In genomic region chr2:134181219-134181618, GRCh38 we compare ENCODE assay signal across 9 cellular contexts.
DNase-seq lines count a peak whose midpoint lies in the region; ATAC-seq, FAIRE-seq and TF ChIP-seq lines count a peak whose summit lies in the region.
"Had no signal": no experiment of that assay in that cellular context is flagged by ENCODE, and none has a peak within 500 bp of the region (broad histone marks: within the 10 kb centered on the region; RNA-seq: fewer than 3 reads in every experiment).

No MANE protein-coding gene starts in this region.

- H3K9me3 ChIP-seq in SJCRH30 (replicated peaks) (no peaks in the 10 kb centered on the region), keratinocyte (ENCODE audit: control insufficient read depth, low read depth, low read length) (no peaks in the 10 kb centered on the region), tibial artery (no peaks in the 10 kb centered on the region)
- H3K9me3 ChIP-seq: thoracic aorta had no signal

- FAIRE-seq in keratinocyte (lab: Jason Lieb, UNC): peak; percentile 58

- no peak overlapping the region for H3K4me3 ChIP-seq in SJCRH30
- no peak overlapping the region for H3K4me3 ChIP-seq in keratinocyte (ENCODE audit: control insufficient read depth in 2 of 3, extremely low read depth in 1 of 3, insufficient read depth in 2 of 3, low read depth in 1 of 3, low read length in 3 of 3)
- no peak overlapping the region for H3K4me3 ChIP-seq in tibial artery
- H3K4me3 ChIP-seq: thoracic aorta had no signal

- H2AFZ ChIP-seq in keratinocyte (ENCODE audit: control insufficient read depth, low read length): no peak overlapping the region

- peak overlapping the region; percentile 55 for H3K4me2 ChIP-seq in keratinocyte (ENCODE audit: control insufficient read depth, extremely low read depth, insufficient read depth, low read depth, low read length)

- no peak overlapping the region for H3K9ac ChIP-seq in keratinocyte (ENCODE audit: control insufficient read depth, extremely low read depth, insufficient read depth, low read length)

- H3K9me1 ChIP-seq in keratinocyte (ENCODE audit: control insufficient read depth, extremely low read depth, insufficient read depth, low read length): no peaks in the 10 kb centered on the region

- intact Hi-C loops in tibial artery (cut with DNase I; ENCODE audit: low total_unique reads): loop anchor here (10.0 kb wide), 1 partner anchor 56 kb away; no protein-coding TSS in a partner anchor

- H4K20me1 ChIP-seq in keratinocyte (ENCODE audit: control insufficient read depth, extremely low read depth, insufficient read depth, low read length): no peaks in the 10 kb centered on the region

- DNase-seq in SJCRH30 (peak; percentile 33 to 48), keratinocyte (ENCODE audit: low read depth, low spot score) (peak; percentile 58), tibial artery (no peak), SKM-1 treated with dmso at 0.1 percent for 144 hours (lab: John Stamatoyannopoulos, UW; ENCODE audit: unreplicated experiment) (no peak), NCI-H1105 treated with DMSO at 0.1 percent for 48 hours (lab: John Stamatoyannopoulos, UW) (no peak)
- no peak for DNase-seq in effector CD8-positive, alpha-beta T cell (lab: John Stamatoyannopoulos, UW)

- peak; percentile 71 for ATAC-seq in GM18498 (IDR thresholded peaks at IDR 0.05; ENCODE audit: unreplicated experiment)
- ATAC-seq in HG02610 (IDR thresholded peaks at IDR 0.05; ENCODE audit: unreplicated experiment): peak; percentile 53

- dilution Hi-C loops in keratinocyte (cut with MboI; ENCODE audit: extremely low pct_ligation_motif_present, low sequenced_read_pairs): no loop called here

- peaks cover 39% of the 10 kb centered on the region for H3K79me2 ChIP-seq in keratinocyte (ENCODE audit: control insufficient read depth, insufficient read depth, low read length)

- H3K4me1 ChIP-seq in SJCRH30: peaks cover 35% of the 10 kb centered on the region
- peaks cover 22% of the 10 kb centered on the region for H3K4me1 ChIP-seq in keratinocyte (ENCODE audit: control insufficient read depth, extremely low read depth, insufficient read depth, low read length)
- H3K4me1 ChIP-seq in tibial artery: peaks cover 0 to 13% (median 1%) of the 10 kb centered on the region in 4 donors

- H3K27ac ChIP-seq in SJCRH30: no peak overlapping the region
- peak overlapping the region; percentile 49 for H3K27ac ChIP-seq in keratinocyte (ENCODE audit: control insufficient read depth, insufficient read depth, low read length)
- H3K27ac ChIP-seq in tibial artery: no peak overlapping the region
- H3K27ac ChIP-seq: thoracic aorta had no signal

- H3K36me3 ChIP-seq in SJCRH30 (no peaks in the 10 kb centered on the region), keratinocyte (ENCODE audit: control insufficient read depth in 2 of 2, extremely low read depth in 1 of 2, insufficient read depth in 2 of 2, low read length in 2 of 2) (peaks cover 2 to 3% of the 10 kb centered on the region in 2 experiments), tibial artery (no peaks in the 10 kb centered on the region)
- H3K36me3 ChIP-seq: thoracic aorta had no signal

- TF ChIP-seq CTCF in keratinocyte (optimal IDR thresholded peaks at IDR 0.05 in 1 of 3, IDR thresholded peaks at IDR 0.05 in 1 of 3, conservative IDR thresholded peaks at IDR 0.05 in 1 of 3; ENCODE audit: extremely low read depth in 1 of 3, insufficient read depth in 2 of 3, low read length in 3 of 3) (peak; percentile 8 to 30 (median 15)), tibial artery (IDR thresholded peaks at IDR 0.05) (no peak)

- H3K27me3 ChIP-seq in SJCRH30 (no peaks in the 10 kb centered on the region), keratinocyte (ENCODE audit: control insufficient read depth, extremely low read depth, insufficient read depth, low read length) (no peaks in the 10 kb centered on the region), tibial artery (no peaks in the 10 kb centered on the region)

Comparison
In these comparisons a context has a peak if more than half of its experiments do, and no peak if none do; other contexts are left out.
1. DNase-seq: peak in SJCRH30 (2 of 2) and keratinocyte (single experiment); none in tibial artery (0 of 2), SKM-1 treated with dmso at 0.1 percent for 144 hours (single experiment), effector CD8-positive, alpha-beta T cell (single experiment) and NCI-H1105 treated with DMSO at 0.1 percent for 48 hours (single experiment).
2. CTCF ChIP-seq: peak in keratinocyte (3 of 3); none in tibial artery (0 of 2).